In the genomic region with DNA sequence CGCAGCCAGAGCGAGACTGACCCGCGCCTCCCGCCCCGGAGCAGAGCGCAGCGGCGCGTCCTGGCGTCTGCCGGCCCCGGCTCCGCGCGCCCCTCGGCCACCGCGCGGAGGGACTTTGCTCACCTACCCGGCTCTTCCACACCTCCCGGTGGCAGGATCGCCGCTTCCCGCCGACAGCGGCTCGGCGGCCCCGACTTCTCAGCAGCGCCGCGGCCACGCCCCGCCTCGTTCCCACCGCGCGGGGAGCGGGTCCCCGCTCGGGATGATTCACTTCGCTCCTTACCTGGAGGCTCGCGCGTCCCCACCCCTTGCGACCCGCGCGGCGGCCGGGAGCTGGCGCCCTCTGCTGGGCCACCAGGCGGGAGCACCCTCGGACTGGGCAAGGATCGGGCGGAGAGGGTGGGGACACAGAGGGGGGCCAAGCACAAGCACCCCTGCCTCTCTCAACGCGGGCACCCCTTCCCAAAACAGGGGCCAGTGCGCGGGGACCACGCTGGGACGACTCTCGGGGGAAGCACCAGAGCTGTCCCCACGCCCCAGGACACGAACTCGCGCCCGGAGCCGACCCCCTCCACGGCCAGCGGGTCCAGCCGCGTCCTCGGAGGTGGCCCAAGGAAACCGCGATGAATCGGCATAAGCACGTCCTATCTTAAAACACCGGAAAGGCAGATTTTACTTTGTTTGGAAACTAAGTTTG, we compare ENCODE assay signal across 9 cellular contexts.
DNase-seq lines count a peak whose midpoint lies in the region; ATAC-seq, FAIRE-seq and TF ChIP-seq lines count a peak whose summit lies in the region.
"Had no signal": no experiment of that assay in that cellular context is flagged by ENCODE, and none has a peak within 500 bp of the region (broad histone marks: within the 10 kb centered on the region; RNA-seq: fewer than 3 reads in every experiment).

No MANE protein-coding gene starts in this region.

- no peak; the same call in 1 of the 2 replicates for TF ChIP-seq EP300 in Ishikawa (IDR thresholded peaks at IDR 0.05; ENCODE audit: borderline replicate concordance)
- peak in 1 of 2 donors; percentile 68 for TF ChIP-seq EP300 in tibial nerve (IDR thresholded peaks at IDR 0.05)

- no peaks in the 10 kb centered on the region for H3K36me3 Mint-ChIP-seq in glutamatergic neuron (ENCODE audit: unreplicated experiment)

- H3K4me1 ChIP-seq in RWPE2 (ENCODE audit: insufficient read depth, poor library complexity, severe bottlenecking) (peaks cover 9% of the 10 kb centered on the region), pancreas (peaks cover 0 to 12% (median 0%) of the 10 kb centered on the region in 3 donors), tibial nerve (peaks cover 0 to 35% (median 6%) of the 10 kb centered on the region in 4 donors)

- ATAC-seq in GM21529 (IDR thresholded peaks at IDR 0.05; ENCODE audit: unreplicated experiment), result peak; percentile 85
- peak; percentile 82 for ATAC-seq in RWPE2 (ENCODE audit: low read depth)
- peak; percentile 89 to 96 (median 90) for ATAC-seq in pancreas

- H3K36me3 ChIP-seq in RWPE2 (ENCODE audit: low read depth), result no peaks in the 10 kb centered on the region
- H3K36me3 ChIP-seq in pancreas, result no peaks in the 10 kb centered on the region
- H3K36me3 ChIP-seq in tibial nerve, result no peaks in the 10 kb centered on the region

- intact Hi-C loops in pancreas (cut with DNase I), result loop anchor here in 1 of 3 donors (10.0 kb wide), 1 partner anchor 109 kb away; no protein-coding TSS in a partner anchor

- H3K4me1 Mint-ChIP-seq in glutamatergic neuron (ENCODE audit: low read depth, unreplicated experiment), result peaks cover 19% of the 10 kb centered on the region

- peaks cover 18% of the 10 kb centered on the region for H3K9me3 Mint-ChIP-seq in glutamatergic neuron (ENCODE audit: unreplicated experiment)

- TF ChIP-seq CTCF in RWPE2 (IDR thresholded peaks at IDR 0.05; ENCODE audit: poor library complexity, severe bottlenecking) (peak; percentile 98), glutamatergic neuron (IDR thresholded peaks at IDR 0.05; ENCODE audit: partially characterized antibody, unreplicated experiment) (peak; percentile 98), pancreas (IDR thresholded peaks at IDR 0.05) (peak; percentile 86 to 92 (median 89)), tibial nerve (IDR thresholded peaks at IDR 0.05) (peak; percentile 66 to 97 (median 89))

- H3K4me3 ChIP-seq in RWPE2 (ENCODE audit: severe bottlenecking) (peak overlapping the region; percentile 92), pancreas (peak overlapping the region; percentile 78 to 92 (median 82)), tibial nerve (peak overlapping the region; percentile 59 to 86 (median 66))

- no peaks in the 10 kb centered on the region for H3K9me3 ChIP-seq in RWPE2 (ENCODE audit: severe bottlenecking)
- H3K9me3 ChIP-seq in pancreas, result no peaks in the 10 kb centered on the region
- no peaks in the 10 kb centered on the region for H3K9me3 ChIP-seq in tibial nerve

- H3K27ac Mint-ChIP-seq in glutamatergic neuron (ENCODE audit: unreplicated experiment), result no peak overlapping the region

- TF ChIP-seq POLR2A in tibial nerve (IDR thresholded peaks at IDR 0.05), result peak in 1 of 2 donors; percentile 56

- H3K27ac ChIP-seq in RWPE2 (ENCODE audit: poor library complexity, severe bottlenecking) (peak overlapping the region; percentile 65), pancreas (peak overlapping the region; percentile 86 to 96 (median 96)), tibial nerve (peak overlapping the region; percentile 65 to 87 (median 85))

- H3K27me3 ChIP-seq in RWPE2 (ENCODE audit: insufficient read depth, poor library complexity, severe bottlenecking), result no peaks in the 10 kb centered on the region
- no peaks in the 10 kb centered on the region for H3K27me3 ChIP-seq in pancreas
- H3K27me3 ChIP-seq in tibial nerve, result no peaks in the 10 kb centered on the region

- FAIRE-seq in pancreas (lab: Jason Lieb, UNC), result no peak
- FAIRE-seq: islet of Langerhans had no signal

- H3K4me3 Mint-ChIP-seq in glutamatergic neuron (ENCODE audit: unreplicated experiment), result peak overlapping the region; percentile 83

- DNase-seq in DMS53 treated with DMSO at 0.1 percent for 48 hours (lab: John Stamatoyannopoulos, UW; ENCODE audit: unreplicated experiment) (peak; percentile 61), RWPE2 (ENCODE audit: low spot score) (peak; percentile 75), glutamatergic neuron (peak; percentile 92), pancreas (peak; percentile 84 to 97 (median 92)), tibial nerve (ENCODE audit: low spot score in 2 of 2) (peak; percentile 66 to 78)
- DNase-seq in activated naive CD4-positive, alpha-beta T cell (lab: John Stamatoyannopoulos, UW), result peak; percentile 58 to 77 (median 65)

- WGBS in pancreas, 2 donors, result 0% methylated on average over 61 to 80 of the region's 80 CpGs
- WGBS in tibial nerve, 2 donors, result 0% methylated on average over 18 to 35 of the region's 80 CpGs

- TF ChIP-seq RAD21 in Ishikawa (IDR thresholded peaks at IDR 0.05; ENCODE audit: low read depth), result peak; percentile 85

- H3K27me3 Mint-ChIP-seq in glutamatergic neuron (ENCODE audit: unreplicated experiment), result peaks cover 18% of the 10 kb centered on the region

TF ChIP-seq in Ishikawa, 13 proteins besides CTCF, POLR2A, EP300 and RAD21:
- no peak; the same call in 1 of the 2 replicates for TF ChIP-seq CEBPB (IDR thresholded peaks at IDR 0.05)
- TF ChIP-seq TEAD4 (IDR thresholded peaks at IDR 0.05), result peak; percentile 42; the same call in 1 of the 2 replicates
- peak; percentile 45; the same call in 1 of the 2 replicates for TF ChIP-seq NFIC (IDR thresholded peaks at IDR 0.05)
- TF ChIP-seq CREB1 (IDR thresholded peaks at IDR 0.05; ENCODE audit: low read depth), result no peak
- TF ChIP-seq, protein P1, sequence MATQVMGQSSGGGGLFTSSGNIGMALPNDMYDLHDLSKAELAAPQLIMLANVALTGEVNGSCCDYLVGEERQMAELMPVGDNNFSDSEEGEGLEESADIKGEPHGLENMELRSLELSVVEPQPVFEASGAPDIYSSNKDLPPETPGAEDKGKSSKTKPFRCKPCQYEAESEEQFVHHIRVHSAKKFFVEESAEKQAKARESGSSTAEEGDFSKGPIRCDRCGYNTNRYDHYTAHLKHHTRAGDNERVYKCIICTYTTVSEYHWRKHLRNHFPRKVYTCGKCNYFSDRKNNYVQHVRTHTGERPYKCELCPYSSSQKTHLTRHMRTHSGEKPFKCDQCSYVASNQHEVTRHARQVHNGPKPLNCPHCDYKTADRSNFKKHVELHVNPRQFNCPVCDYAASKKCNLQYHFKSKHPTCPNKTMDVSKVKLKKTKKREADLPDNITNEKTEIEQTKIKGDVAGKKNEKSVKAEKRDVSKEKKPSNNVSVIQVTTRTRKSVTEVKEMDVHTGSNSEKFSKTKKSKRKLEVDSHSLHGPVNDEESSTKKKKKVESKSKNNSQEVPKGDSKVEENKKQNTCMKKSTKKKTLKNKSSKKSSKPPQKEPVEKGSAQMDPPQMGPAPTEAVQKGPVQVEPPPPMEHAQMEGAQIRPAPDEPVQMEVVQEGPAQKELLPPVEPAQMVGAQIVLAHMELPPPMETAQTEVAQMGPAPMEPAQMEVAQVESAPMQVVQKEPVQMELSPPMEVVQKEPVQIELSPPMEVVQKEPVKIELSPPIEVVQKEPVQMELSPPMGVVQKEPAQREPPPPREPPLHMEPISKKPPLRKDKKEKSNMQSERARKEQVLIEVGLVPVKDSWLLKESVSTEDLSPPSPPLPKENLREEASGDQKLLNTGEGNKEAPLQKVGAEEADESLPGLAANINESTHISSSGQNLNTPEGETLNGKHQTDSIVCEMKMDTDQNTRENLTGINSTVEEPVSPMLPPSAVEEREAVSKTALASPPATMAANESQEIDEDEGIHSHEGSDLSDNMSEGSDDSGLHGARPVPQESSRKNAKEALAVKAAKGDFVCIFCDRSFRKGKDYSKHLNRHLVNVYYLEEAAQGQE (IDR thresholded peaks at IDR 0.05; ENCODE audit: low read depth), result no peak
- TF ChIP-seq ZBTB7A (IDR thresholded peaks at IDR 0.05; ENCODE audit: low read depth), result no peak; the same call in 1 of the 2 replicates
- no peak for TF ChIP-seq EGR1 (IDR thresholded peaks at IDR 0.05)
- TF ChIP-seq FOXM1 (IDR thresholded peaks at IDR 0.05; ENCODE audit: borderline replicate concordance, low read depth), result no peak
- peak; percentile 50; the same call in 1 of the 2 replicates for TF ChIP-seq TCF12 (IDR thresholded peaks at IDR 0.05; ENCODE audit: low read depth)
- TF ChIP-seq, protein P2, sequence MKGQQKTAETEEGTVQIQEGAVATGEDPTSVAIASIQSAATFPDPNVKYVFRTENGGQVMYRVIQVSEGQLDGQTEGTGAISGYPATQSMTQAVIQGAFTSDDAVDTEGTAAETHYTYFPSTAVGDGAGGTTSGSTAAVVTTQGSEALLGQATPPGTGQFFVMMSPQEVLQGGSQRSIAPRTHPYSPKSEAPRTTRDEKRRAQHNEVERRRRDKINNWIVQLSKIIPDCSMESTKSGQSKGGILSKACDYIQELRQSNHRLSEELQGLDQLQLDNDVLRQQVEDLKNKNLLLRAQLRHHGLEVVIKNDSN (IDR thresholded peaks at IDR 0.05), result no peak
- peak; percentile 39; the same call in 1 of the 2 replicates for TF ChIP-seq TAF1 (IDR thresholded peaks at IDR 0.05; ENCODE audit: low read depth)
- TF ChIP-seq, protein P3, sequence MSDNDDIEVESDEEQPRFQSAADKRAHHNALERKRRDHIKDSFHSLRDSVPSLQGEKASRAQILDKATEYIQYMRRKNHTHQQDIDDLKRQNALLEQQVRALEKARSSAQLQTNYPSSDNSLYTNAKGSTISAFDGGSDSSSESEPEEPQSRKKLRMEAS (IDR thresholded peaks at IDR 0.05), result peak; percentile 55
- no peak for TF ChIP-seq YY1 (IDR thresholded peaks at IDR 0.05; ENCODE audit: low read depth)

Comparison
In these comparisons a context has a peak if more than half of its experiments do, and no peak if none do; other contexts are left out.
1. Peak in every context shown above with its lines: DNase-seq, ATAC-seq, H3K4me3 ChIP-seq and H3K27ac ChIP-seq.